22 cellular contexts compared by ENCODE assay signal in the genomic region with DNA sequence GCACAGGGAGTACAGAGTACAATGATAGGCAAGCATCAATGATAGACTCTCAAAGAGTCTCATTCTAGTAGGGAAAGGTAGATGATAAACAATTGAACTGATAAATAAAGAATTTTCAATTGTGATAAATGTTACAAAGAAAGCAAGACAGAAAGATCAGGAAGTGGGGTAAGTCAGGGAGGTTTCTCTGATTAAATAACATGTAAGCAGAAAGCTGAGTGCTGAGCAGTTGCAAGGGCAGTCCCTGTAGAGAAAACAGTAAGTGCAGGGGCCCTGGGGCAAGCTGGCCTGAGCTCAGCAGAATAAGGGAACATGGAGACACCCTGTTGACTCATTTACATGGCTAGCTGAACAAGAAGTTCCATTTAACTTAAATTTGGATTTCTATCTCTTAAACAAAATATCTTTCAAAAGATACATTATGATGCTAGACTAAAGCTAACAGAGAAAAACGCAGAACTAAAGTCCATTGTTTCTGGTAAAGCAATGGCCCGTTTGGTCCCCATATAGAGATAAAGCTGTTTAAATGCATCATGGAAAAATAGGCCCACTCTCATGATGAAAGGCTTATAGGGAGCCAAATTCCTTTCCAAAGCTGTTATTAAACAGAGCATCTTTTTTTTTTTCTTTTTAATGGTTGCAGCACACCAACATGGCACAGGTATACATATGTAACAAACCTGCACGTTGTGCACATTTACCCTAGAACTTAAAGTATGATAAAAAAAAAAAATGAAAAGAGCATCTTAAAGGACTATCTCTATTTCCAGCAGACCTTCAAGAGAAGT. TPM values are rescaled to one million over a fixed set of nuclear protein-coding genes. Genes with fewer than 3 reads are reported as not detected.
DNase-seq lines count a peak whose midpoint lies in the region; ATAC-seq and TF ChIP-seq lines count a peak whose summit lies in the region.
"Had no signal": no experiment of that assay in that cellular context is flagged by ENCODE, and none has a peak within 500 bp of the region (broad histone marks: within the 10 kb centered on the region; RNA-seq: fewer than 3 reads in every experiment).

No MANE protein-coding gene starts in this region.

- peak overlapping the region; percentile 76 for H3K27ac Mint-ChIP-seq in activated CD8-positive, alpha-beta T cell treated with anti-CD3 and anti-CD28 coated beads for 36 hours
- no peak overlapping the region for H3K27ac Mint-ChIP-seq in activated CD8-positive, alpha-beta T cell treated with anti-CD3 and anti-CD28 coated beads, Interleukin-2, amount 10 ng/mL, durations not matched to agents 7 days and 5 days
- peak overlapping the region; percentile 20 for H3K27ac Mint-ChIP-seq in stimulated activated effector memory CD8-positive, alpha-beta T cell treated with anti-CD3 and anti-CD28 coated beads, Interleukin-12 subunit alpha, Interleukin-12 subunit beta, amount 100 ng/mL, for 72 hours
- H3K27ac Mint-ChIP-seq in T-cell: peak overlapping the region in 1 of 2 donors; percentile 30
- H3K27ac Mint-ChIP-seq: activated CD4-positive, alpha-beta T cell treated with anti-CD3 and anti-CD28 coated beads, Interleukin-2, amount 10 ng/mL, durations not matched to agents 7 days and 5 days; activated naive CD8-positive, alpha-beta T cell treated with anti-CD3 and anti-CD28 coated beads, Interleukin-2, amount 10 ng/mL, durations not matched to agents 7 days and 5 days had no signal

- H3K4me1 Mint-ChIP-seq in activated CD8-positive, alpha-beta T cell treated with anti-CD3 and anti-CD28 coated beads for 36 hours (ENCODE audit: low read depth): peaks cover 44% of the 10 kb centered on the region
- H3K4me1 Mint-ChIP-seq in activated CD8-positive, alpha-beta T cell treated with anti-CD3 and anti-CD28 coated beads, Interleukin-2, amount 10 ng/mL, durations not matched to agents 7 days and 5 days (ENCODE audit: low read depth): peaks cover 26% of the 10 kb centered on the region
- peaks cover 40% of the 10 kb centered on the region for H3K4me1 Mint-ChIP-seq in stimulated activated effector memory CD8-positive, alpha-beta T cell treated with anti-CD3 and anti-CD28 coated beads, Interleukin-12 subunit alpha, Interleukin-12 subunit beta, amount 100 ng/mL, for 72 hours
- peaks cover 32 to 39% (median 33%) of the 10 kb centered on the region in 3 donors for H3K4me1 Mint-ChIP-seq in T-cell

- intact Hi-C loops in activated CD8-positive, alpha-beta T cell treated with anti-CD3 and anti-CD28 coated beads for 36 hours (cut with micrococcal nuclease): no loop called here

- H3K27ac ChIP-seq in SJCRH30: peak overlapping the region; percentile 76

- no peaks in the 10 kb centered on the region for H3K27me3 ChIP-seq in SJCRH30
- H3K27me3 ChIP-seq: BLaER1 treated with 17β-estradiol and CSF1 and Interleukin-3, amounts not matched to agents 10 nM and 100 nM; esophagus squamous epithelium had no signal

- H3K36me3 ChIP-seq in SJCRH30: peaks cover 38% of the 10 kb centered on the region
- H3K36me3 ChIP-seq: esophagus squamous epithelium had no signal

- no peak overlapping the region for H3K4me3 Mint-ChIP-seq in activated CD8-positive, alpha-beta T cell treated with anti-CD3 and anti-CD28 coated beads for 36 hours
- no peak overlapping the region for H3K4me3 Mint-ChIP-seq in activated CD8-positive, alpha-beta T cell treated with anti-CD3 and anti-CD28 coated beads, Interleukin-2, amount 10 ng/mL, durations not matched to agents 7 days and 5 days
- H3K4me3 Mint-ChIP-seq in stimulated activated effector memory CD8-positive, alpha-beta T cell treated with anti-CD3 and anti-CD28 coated beads, Interleukin-12 subunit alpha, Interleukin-12 subunit beta, amount 100 ng/mL, for 72 hours: no peak overlapping the region
- no peak overlapping the region for H3K4me3 Mint-ChIP-seq in T-cell
- H3K4me3 Mint-ChIP-seq: activated CD4-positive, alpha-beta T cell treated with anti-CD3 and anti-CD28 coated beads, Interleukin-2, amount 10 ng/mL, durations not matched to agents 7 days and 5 days; activated naive CD8-positive, alpha-beta T cell treated with anti-CD3 and anti-CD28 coated beads, Interleukin-2, amount 10 ng/mL, durations not matched to agents 7 days and 5 days had no signal

- POLR2A ChIA-PET in activated CD8-positive, alpha-beta T cell treated with anti-CD3 and anti-CD28 coated beads for 36 hours (lab: Charles Lee): interaction anchor here (0.6 to 1.1 kb wide), 3 partner anchors 9 to 106 kb away, joined by 3 to 4 read pairs (median 3); no protein-coding TSS in a partner anchor
- POLR2A ChIA-PET in activated CD8-positive, alpha-beta T cell treated with anti-CD3 and anti-CD28 coated beads, Interleukin-2, amount 10 ng/mL, durations not matched to agents 7 days and 5 days (lab: Charles Lee): interaction anchor here (1.2 kb wide), 1 partner anchor 33 kb away, joined by 4 read pairs; no protein-coding TSS in a partner anchor
- POLR2A ChIA-PET in T-cell (lab: Charles Lee): interaction anchor here (0.6 to 1.3 kb wide), 5 partner anchors 21 to 153 kb away, joined by 3 to 5 read pairs (median 3); no protein-coding TSS in a partner anchor

- H3K9me3 ChIP-seq in SJCRH30 (replicated peaks): no peaks in the 10 kb centered on the region
- H3K9me3 ChIP-seq: esophagus squamous epithelium had no signal

- peaks cover 29% of the 10 kb centered on the region for H3K36me3 Mint-ChIP-seq in activated CD8-positive, alpha-beta T cell treated with anti-CD3 and anti-CD28 coated beads for 36 hours (ENCODE audit: low read depth)
- peaks cover 8% of the 10 kb centered on the region for H3K36me3 Mint-ChIP-seq in activated CD8-positive, alpha-beta T cell treated with anti-CD3 and anti-CD28 coated beads, Interleukin-2, amount 10 ng/mL, durations not matched to agents 7 days and 5 days (ENCODE audit: low read depth)
- peaks cover 25% of the 10 kb centered on the region for H3K36me3 Mint-ChIP-seq in stimulated activated effector memory CD8-positive, alpha-beta T cell treated with anti-CD3 and anti-CD28 coated beads, Interleukin-12 subunit alpha, Interleukin-12 subunit beta, amount 100 ng/mL, for 72 hours
- H3K36me3 Mint-ChIP-seq in T-cell: peaks cover 29% of the 10 kb centered on the region

- no peak for ATAC-seq in activated CD8-positive, alpha-beta T cell treated with anti-CD3 and anti-CD28 coated beads for 36 hours
- no peak for ATAC-seq in activated CD8-positive, alpha-beta T cell treated with anti-CD3 and anti-CD28 coated beads, Interleukin-2, amount 10 ng/mL, durations not matched to agents 7 days and 5 days
- no peak for ATAC-seq in stimulated activated effector memory CD8-positive, alpha-beta T cell treated with anti-CD3 and anti-CD28 coated beads, Interleukin-12 subunit alpha, Interleukin-12 subunit beta, amount 100 ng/mL, for 72 hours
- no peak for ATAC-seq in T-cell (replicated peaks in 1 of 4)

- CTCF ChIA-PET in activated CD8-positive, alpha-beta T cell treated with anti-CD3 and anti-CD28 coated beads for 36 hours (lab: Charles Lee): interaction anchor here (1.0 to 1.8 kb wide), 4 partner anchors 11 to 153 kb away, joined by 3 to 10 read pairs (median 4); no protein-coding TSS in a partner anchor
- CTCF ChIA-PET in activated CD8-positive, alpha-beta T cell treated with anti-CD3 and anti-CD28 coated beads, Interleukin-2, amount 10 ng/mL, durations not matched to agents 7 days and 5 days (lab: Charles Lee): interaction anchor here (0.6 to 18.3 kb wide), 11 partner anchors 9 to 157 kb away, joined by 3 to 555 read pairs (median 5); no protein-coding TSS in a partner anchor
- CTCF ChIA-PET in T-cell (lab: Charles Lee): interaction anchor here in 1 of 2 donors (1.3 kb wide), 1 partner anchor 62 kb away, joined by 6 read pairs; no protein-coding TSS in a partner anchor

- H3K4me1 ChIP-seq in SJCRH30: peaks cover 69% of the 10 kb centered on the region

- DNase-seq in activated CD8-positive, alpha-beta T cell treated with anti-CD3 and anti-CD28 coated beads for 36 hours: no peak
- DNase-seq in activated CD8-positive, alpha-beta T cell treated with anti-CD3 and anti-CD28 coated beads, Interleukin-2, amount 10 ng/mL, durations not matched to agents 7 days and 5 days: no peak
- DNase-seq in SJCRH30 (peak; percentile 50 to 68), foreskin melanocyte (peak; percentile 81), T-cell (no peak), T-helper 9 cell (no peak), putamen (ENCODE audit: low spot score) (no peak)
- DNase-seq in stimulated activated effector memory CD8-positive, alpha-beta T cell treated with anti-CD3 and anti-CD28 coated beads, Interleukin-12 subunit alpha, Interleukin-12 subunit beta, amount 100 ng/mL, for 72 hours (ENCODE audit: low spot score in 2 of 2): no peak
- DNase-seq: activated CD4-positive, alpha-beta T cell treated with anti-CD3 and anti-CD28 coated beads, Interleukin-2, amount 10 ng/mL, durations not matched to agents 7 days and 5 days; activated naive CD8-positive, alpha-beta T cell treated with anti-CD3 and anti-CD28 coated beads, Interleukin-2, amount 10 ng/mL, durations not matched to agents 7 days and 5 days; activated T-cell treated with anti-CD3 and anti-CD28 coated beads for 4 hours; dermis blood vessel endothelial cell; esophagus squamous epithelium; glutamatergic neuron; MM.1S; NCI-H1694 treated with DMSO at 0.1 percent for 48 hours; NCI-H2227 treated with DMSO at 0.1 percent for 48 hours; NCI-H82; posterior cingulate gyrus; small intestine; stimulated activated CD4-positive, alpha-beta T cell treated with anti-CD3 and anti-CD28 coated beads, Interleukin-4, amount 100 ng/mL, for 4 hours had no signal

- H3K9me3 Mint-ChIP-seq in activated CD8-positive, alpha-beta T cell treated with anti-CD3 and anti-CD28 coated beads for 36 hours: peaks cover 2% of the 10 kb centered on the region
- H3K9me3 Mint-ChIP-seq in activated CD8-positive, alpha-beta T cell treated with anti-CD3 and anti-CD28 coated beads, Interleukin-2, amount 10 ng/mL, durations not matched to agents 7 days and 5 days (ENCODE audit: insufficient read depth): no peaks in the 10 kb centered on the region
- H3K9me3 Mint-ChIP-seq in stimulated activated effector memory CD8-positive, alpha-beta T cell treated with anti-CD3 and anti-CD28 coated beads, Interleukin-12 subunit alpha, Interleukin-12 subunit beta, amount 100 ng/mL, for 72 hours: no peaks in the 10 kb centered on the region
- no peaks in the 10 kb centered on the region for H3K9me3 Mint-ChIP-seq in T-cell
- H3K9me3 Mint-ChIP-seq: activated CD4-positive, alpha-beta T cell treated with anti-CD3 and anti-CD28 coated beads, Interleukin-2, amount 10 ng/mL, durations not matched to agents 7 days and 5 days had no signal

- TF ChIP-seq CTCF in activated CD8-positive, alpha-beta T cell treated with anti-CD3 and anti-CD28 coated beads for 36 hours (IDR thresholded peaks at IDR 0.05): no peak

- peak overlapping the region; percentile 47 for H3K4me3 ChIP-seq in SJCRH30
- H3K4me3 ChIP-seq: BLaER1 treated with 17β-estradiol and CSF1 and Interleukin-3, amounts not matched to agents 10 nM and 100 nM; esophagus squamous epithelium had no signal

- no peaks in the 10 kb centered on the region for H3K27me3 Mint-ChIP-seq in activated CD8-positive, alpha-beta T cell treated with anti-CD3 and anti-CD28 coated beads for 36 hours
- H3K27me3 Mint-ChIP-seq in activated CD8-positive, alpha-beta T cell treated with anti-CD3 and anti-CD28 coated beads, Interleukin-2, amount 10 ng/mL, durations not matched to agents 7 days and 5 days (ENCODE audit: low read depth): no peaks in the 10 kb centered on the region
- H3K27me3 Mint-ChIP-seq in T-cell: no peaks in the 10 kb centered on the region
- H3K27me3 Mint-ChIP-seq: activated CD4-positive, alpha-beta T cell treated with anti-CD3 and anti-CD28 coated beads, Interleukin-2, amount 10 ng/mL, durations not matched to agents 7 days and 5 days; activated naive CD8-positive, alpha-beta T cell treated with anti-CD3 and anti-CD28 coated beads, Interleukin-2, amount 10 ng/mL, durations not matched to agents 7 days and 5 days had no signal

RNA-seq across cellular contexts. Expression of a gene that starts 5.3 kb away (rescaled TPM):
- total RNA-seq in activated CD8-positive, alpha-beta T cell treated with anti-CD3 and anti-CD28 coated beads for 36 hours: 100 to 1,000 TPM; 399 to 402 TPM
- total RNA-seq in activated CD8-positive, alpha-beta T cell treated with anti-CD3 and anti-CD28 coated beads, Interleukin-2, amount 10 ng/mL, durations not matched to agents 7 days and 5 days: 10 to 100 TPM; 29.6 to 34.5 TPM
- 39.7 and 39.9 TPM in 2 replicates for total RNA-seq in SJCRH30 (2014; rRNA removed; shearing (Covaris generic))
- total RNA-seq in T-cell: 1,000 to 10,000 TPM in 2 of 5 donors, 100 to 1,000 TPM in 3; 109 to 2,994 (median 145) TPM

Comparison
In these comparisons a context has a peak if more than half of its experiments do, and no peak if none do; other contexts are left out.
1. DNase-seq: peak in SJCRH30 (2 of 2) and foreskin melanocyte (single experiment); none in activated CD8-positive, alpha-beta T cell treated with anti-CD3 and anti-CD28 coated beads for 36 hours (single experiment), activated CD8-positive, alpha-beta T cell treated with anti-CD3 and anti-CD28 coated beads, Interleukin-2, amount 10 ng/mL, durations not matched to agents 7 days and 5 days (single experiment), stimulated activated effector memory CD8-positive, alpha-beta T cell treated with anti-CD3 and anti-CD28 coated beads, Interleukin-12 subunit alpha, Interleukin-12 subunit beta, amount 100 ng/mL, for 72 hours (0 of 2), T-cell (0 of 34), T-helper 9 cell (single experiment) and putamen (single experiment).